ENCODE assay signal across 29 cellular contexts in the genomic region with DNA sequence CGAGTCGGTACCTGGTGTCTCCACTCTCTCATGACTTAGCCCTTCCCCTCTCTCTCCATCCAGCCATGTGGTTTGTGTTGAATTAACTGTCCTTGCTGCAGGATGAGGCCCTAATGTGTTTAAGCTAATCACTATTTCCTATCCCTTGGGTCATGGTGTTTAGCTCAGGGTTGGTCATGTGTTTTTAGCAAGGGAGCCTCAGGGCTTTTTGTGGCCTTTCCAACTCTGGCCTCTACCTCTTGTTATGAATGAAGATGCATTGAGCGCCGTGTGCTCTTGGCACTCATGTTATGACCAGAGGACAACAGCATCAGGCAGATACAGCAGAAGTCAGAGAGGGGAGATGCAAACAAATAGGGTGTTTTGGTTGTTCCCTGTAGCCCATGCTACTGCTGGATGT.
"Had no signal": no experiment of that assay in that cellular context is flagged by ENCODE, and none has a peak within 500 bp of the region (broad histone marks: within the 10 kb centered on the region; RNA-seq: fewer than 3 reads in every experiment).

No MANE protein-coding gene starts in this region.

- H3K4me1 Mint-ChIP-seq: activated naive CD4-positive, alpha-beta T cell treated with anti-CD3 and anti-CD28 coated beads, Interleukin-2, amount 10 ng/mL, durations not matched to agents 7 days and 5 days; activated naive CD8-positive, alpha-beta T cell treated with anti-CD3 and anti-CD28 coated beads, Interleukin-2, amount 10 ng/mL, durations not matched to agents 7 days and 5 days; naive thymus-derived CD4-positive, alpha-beta T cell; stimulated activated effector memory CD8-positive, alpha-beta T cell treated with anti-CD3 and anti-CD28 coated beads, Interleukin-12 subunit alpha, Interleukin-12 subunit beta, amount 100 ng/mL, for 72 hours had no signal

- H3K9me3 Mint-ChIP-seq: activated CD4-positive, alpha-beta memory T cell treated with anti-CD3 and anti-CD28 coated beads for 36 hours; stimulated activated effector memory CD8-positive, alpha-beta T cell treated with anti-CD3 and anti-CD28 coated beads, Interleukin-12 subunit alpha, Interleukin-12 subunit beta, amount 100 ng/mL, for 72 hours; stimulated activated naive CD8-positive, alpha-beta T cell treated with anti-CD3 and anti-CD28 coated beads, Interleukin-15, Interleukin-2, amounts not matched to agents 100 ng/mL and 50 ng/mL, for 24 hours had no signal

- H3K36me3 ChIP-seq: ascending aorta, brain microvascular endothelial cell, gastroesophageal sphincter, right lobe of liver, thoracic aorta, WERI-Rb-1 had no signal

- H3K4me1 ChIP-seq: ascending aorta, gastroesophageal sphincter, right lobe of liver had no signal

- H3K9me3 ChIP-seq: ascending aorta, gastroesophageal sphincter, right lobe of liver, thoracic aorta had no signal

- H3K27ac Mint-ChIP-seq: activated CD4-positive, alpha-beta memory T cell treated with anti-CD3 and anti-CD28 coated beads for 36 hours; activated naive CD4-positive, alpha-beta T cell treated with anti-CD3 and anti-CD28 coated beads, Interleukin-2, amount 10 ng/mL, durations not matched to agents 7 days and 5 days; activated naive CD8-positive, alpha-beta T cell treated with anti-CD3 and anti-CD28 coated beads, Interleukin-2, amount 10 ng/mL, durations not matched to agents 7 days and 5 days; activated T-helper 1 cell treated with anti-CD3 and anti-CD28 coated beads, Interleukin-12 subunit alpha, Interleukin-12 subunit beta, Interleukin-2, Interleukin-4 antibody, amounts not matched to agents 30 ng/mL and 10 ng/mL and 1 ng/mL, durations not matched to agents 14 hours and 24 hours and 36 hours; mesothelial cell of epicardium; naive thymus-derived CD4-positive, alpha-beta T cell; stimulated activated effector memory CD8-positive, alpha-beta T cell treated with anti-CD3 and anti-CD28 coated beads, Interleukin-12 subunit alpha, Interleukin-12 subunit beta, amount 100 ng/mL, for 72 hours; stimulated activated naive CD8-positive, alpha-beta T cell treated with anti-CD3 and anti-CD28 coated beads, Interleukin-15, Interleukin-2, amounts not matched to agents 100 ng/mL and 50 ng/mL, for 24 hours had no signal

- H3K27me3 ChIP-seq: ascending aorta, brain microvascular endothelial cell, gastroesophageal sphincter, right lobe of liver had no signal

- H3K4me3 Mint-ChIP-seq: activated CD4-positive, alpha-beta memory T cell treated with anti-CD3 and anti-CD28 coated beads for 36 hours; activated naive CD4-positive, alpha-beta T cell treated with anti-CD3 and anti-CD28 coated beads, Interleukin-2, amount 10 ng/mL, durations not matched to agents 7 days and 5 days; activated naive CD8-positive, alpha-beta T cell treated with anti-CD3 and anti-CD28 coated beads, Interleukin-2, amount 10 ng/mL, durations not matched to agents 7 days and 5 days; activated T-helper 1 cell treated with anti-CD3 and anti-CD28 coated beads, Interleukin-12 subunit alpha, Interleukin-12 subunit beta, Interleukin-2, Interleukin-4 antibody, amounts not matched to agents 30 ng/mL and 10 ng/mL and 1 ng/mL, durations not matched to agents 14 hours and 24 hours and 36 hours; effector memory CD8-positive, alpha-beta T cell; mesothelial cell of epicardium; naive thymus-derived CD4-positive, alpha-beta T cell; stimulated activated effector memory CD8-positive, alpha-beta T cell treated with anti-CD3 and anti-CD28 coated beads, Interleukin-12 subunit alpha, Interleukin-12 subunit beta, amount 100 ng/mL, for 72 hours; stimulated activated naive CD8-positive, alpha-beta T cell treated with anti-CD3 and anti-CD28 coated beads, Interleukin-15, Interleukin-2, amounts not matched to agents 100 ng/mL and 50 ng/mL, for 24 hours had no signal

- H3K36me3 Mint-ChIP-seq: activated CD4-positive, alpha-beta memory T cell treated with anti-CD3 and anti-CD28 coated beads for 36 hours; activated naive CD4-positive, alpha-beta T cell treated with anti-CD3 and anti-CD28 coated beads, Interleukin-2, amount 10 ng/mL, durations not matched to agents 7 days and 5 days; activated naive CD8-positive, alpha-beta T cell treated with anti-CD3 and anti-CD28 coated beads, Interleukin-2, amount 10 ng/mL, durations not matched to agents 7 days and 5 days; mesothelial cell of epicardium; naive thymus-derived CD4-positive, alpha-beta T cell; stimulated activated effector memory CD8-positive, alpha-beta T cell treated with anti-CD3 and anti-CD28 coated beads, Interleukin-12 subunit alpha, Interleukin-12 subunit beta, amount 100 ng/mL, for 72 hours had no signal

- H3K27ac ChIP-seq: ascending aorta, brain microvascular endothelial cell, gastroesophageal sphincter, right lobe of liver, thoracic aorta, WERI-Rb-1 had no signal

- DNase-seq: activated CD4-positive, alpha-beta memory T cell treated with anti-CD3 and anti-CD28 coated beads for 36 hours; activated CD4-positive, alpha-beta T cell treated with anti-CD3 and anti-CD28 coated beads for 48 hours; activated CD8-positive, alpha-beta memory T cell treated with anti-CD3 and anti-CD28 coated beads, Interleukin-2, amount 50 U/mL, for 4 hours; activated effector memory CD4-positive, alpha-beta T cell treated with anti-CD3 and anti-CD28 coated beads, Interleukin-2, amount 50 U/mL, for 16 hours; activated naive CD4-positive, alpha-beta T cell treated with anti-CD3 and anti-CD28 coated beads, Interleukin-2, amount 10 ng/mL, durations not matched to agents 7 days and 5 days; activated naive CD8-positive, alpha-beta T cell treated with anti-CD3 and anti-CD28 coated beads, Interleukin-2, amount 10 ng/mL, durations not matched to agents 7 days and 5 days; activated T-cell treated with anti-CD3 and anti-CD28 coated beads, Interleukin-2, amount 50 U/mL, for 1 hour; brain microvascular endothelial cell; cortex of kidney; effector memory CD8-positive, alpha-beta T cell; erythroblast; head of caudate nucleus; hippocampal formation; left colon; mammary epithelial cell; naive thymus-derived CD4-positive, alpha-beta T cell; posterior cingulate gyrus; right lobe of liver; stimulated activated CD4-positive, alpha-beta T cell treated with anti-CD3 and anti-CD28 coated beads, Interleukin-4, amount 100 ng/mL, for 24 hours; T1000; trophoblast cell; WERI-Rb-1 had no signal

- H3K27me3 Mint-ChIP-seq: activated CD4-positive, alpha-beta memory T cell treated with anti-CD3 and anti-CD28 coated beads for 36 hours; activated naive CD4-positive, alpha-beta T cell treated with anti-CD3 and anti-CD28 coated beads, Interleukin-2, amount 10 ng/mL, durations not matched to agents 7 days and 5 days; activated naive CD8-positive, alpha-beta T cell treated with anti-CD3 and anti-CD28 coated beads, Interleukin-2, amount 10 ng/mL, durations not matched to agents 7 days and 5 days; effector memory CD8-positive, alpha-beta T cell; naive thymus-derived CD4-positive, alpha-beta T cell; stimulated activated naive CD8-positive, alpha-beta T cell treated with anti-CD3 and anti-CD28 coated beads, Interleukin-15, Interleukin-2, amounts not matched to agents 100 ng/mL and 50 ng/mL, for 24 hours had no signal

- H3K4me3 ChIP-seq: ascending aorta, gastroesophageal sphincter, right lobe of liver, thoracic aorta had no signal
